Comparison of ENCODE assay signal across 18 cellular contexts in the genomic region with DNA sequence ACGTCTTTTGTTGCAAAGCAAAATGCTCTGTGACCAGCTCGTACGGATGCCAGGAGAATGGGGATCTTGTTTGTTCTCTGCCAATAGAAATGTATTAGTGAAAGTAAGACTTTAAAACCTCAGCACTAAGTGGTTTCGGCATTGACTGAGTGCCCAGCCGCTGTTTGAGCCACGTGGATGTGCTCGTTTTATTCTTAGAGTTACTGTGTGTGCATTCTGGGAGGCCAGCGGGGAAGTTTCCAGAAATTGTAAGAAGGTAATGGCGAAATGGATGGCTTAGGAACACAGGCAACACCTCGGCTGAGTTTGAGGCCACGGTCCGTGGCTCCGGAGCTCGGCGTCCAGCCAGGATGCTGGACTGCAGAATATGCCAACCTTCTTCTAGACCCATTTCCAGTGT.
DNase-seq lines count a peak whose midpoint lies in the region; TF ChIP-seq lines count a peak whose summit lies in the region.
"Had no signal": no experiment of that assay in that cellular context is flagged by ENCODE, and none has a peak within 500 bp of the region (broad histone marks: within the 10 kb centered on the region; RNA-seq: fewer than 3 reads in every experiment).

No MANE protein-coding gene starts in this region.

- H3K18ac ChIP-seq in mesendoderm (ENCODE audit: low read length): no peak overlapping the region

- H3K4me2 ChIP-seq in BLaER1 treated with 17β-estradiol and CSF1 and Interleukin-3, amounts not matched to agents 10 nM and 100 nM: peak overlapping the region; percentile 22 to 51 (median 38); a peak in 19 of 22 replicates
- H3K4me2 ChIP-seq in mesendoderm (ENCODE audit: low read length): no peak overlapping the region
- H3K4me2 ChIP-seq in osteoblast (ENCODE audit: insufficient read depth, low read length): no peak overlapping the region

- H4K8ac ChIP-seq in mesendoderm (ENCODE audit: low read depth, low read length): no peak overlapping the region

- no peak overlapping the region for H3K23ac ChIP-seq in mesendoderm (ENCODE audit: low read length)

- no peak overlapping the region for H2BK5ac ChIP-seq in mesendoderm (ENCODE audit: low read length)

- DNase-seq in RPMI8226 (peak; percentile 13), sigmoid colon (peak; percentile 19), mesendoderm (no peak), COLO668 (lab: John Stamatoyannopoulos, UW; ENCODE audit: unreplicated experiment) (no peak), T-helper 2 cell (no peak), osteoblast (ENCODE audit: insufficient read length, low spot score, missing footprints) (no peak)
- DNase-seq: 8988T; ACHN; BE2C; C1 segment of cervical spinal cord; Caco-2; Calu3; CD4-positive, alpha-beta memory T cell; CD4-positive, CD25-positive, alpha-beta regulatory T cell; CD8-positive, alpha-beta memory T cell; DMS79 treated with DMSO at 0.1 percent for 48 hours; GF-D8 had no signal

- H3K4ac ChIP-seq in mesendoderm (ENCODE audit: low read depth, low read length): no peak overlapping the region

- H2AFZ ChIP-seq in osteoblast (ENCODE audit: low read length): no peak overlapping the region

- TF ChIP-seq POLR2A in sigmoid colon (IDR thresholded peaks at IDR 0.05): no peak

- no peak overlapping the region for H3K9ac ChIP-seq in BLaER1 treated with 17β-estradiol and CSF1 and Interleukin-3, amounts not matched to agents 10 nM and 100 nM
- H3K9ac ChIP-seq in mesendoderm (ENCODE audit: low read length): no peak overlapping the region

- no peak overlapping the region for H3K4me3 ChIP-seq in BLaER1 treated with 17β-estradiol and CSF1 and Interleukin-3, amounts not matched to agents 10 nM and 100 nM
- H3K4me3 ChIP-seq in sigmoid colon (no peak overlapping the region), mesendoderm (ENCODE audit: low read length) (no peak overlapping the region), osteoblast (ENCODE audit: insufficient read depth, low read length) (no peak overlapping the region)

- no peak overlapping the region for H2BK120ac ChIP-seq in mesendoderm (ENCODE audit: low read depth, low read length)

- H2BK15ac ChIP-seq in mesendoderm (replicated peaks; ENCODE audit: low read depth): no peak overlapping the region

- 85 to 87% methylated on average over 15 of the region's 15 CpGs for WGBS in sigmoid colon, 2 donors
- WGBS in mesendoderm (ENCODE audit: extremely low coverage, insufficient coverage, low lambda C conversion rate): no CpG with 5 or more reads among the region's 15 CpGs

- H4K5ac ChIP-seq in mesendoderm (ENCODE audit: low read length): no peak overlapping the region

- no peaks in the 10 kb centered on the region for H3K79me1 ChIP-seq in mesendoderm (ENCODE audit: low read length)

- H3K56ac ChIP-seq in mesendoderm (ENCODE audit: low read length): no peak overlapping the region

- H3K27ac ChIP-seq in BLaER1 treated with 17β-estradiol and CSF1 and Interleukin-3, amounts not matched to agents 10 nM and 100 nM: no peak overlapping the region
- H3K27ac ChIP-seq in sigmoid colon (no peak overlapping the region), mesendoderm (ENCODE audit: low read depth, low read length) (no peak overlapping the region), osteoblast (ENCODE audit: low read depth, low read length) (no peak overlapping the region)

- H4K20me1 ChIP-seq in BLaER1 treated with 17β-estradiol and CSF1 and Interleukin-3, amounts not matched to agents 10 nM and 100 nM: no peaks in the 10 kb centered on the region
- H4K20me1 ChIP-seq in osteoblast (ENCODE audit: insufficient read depth, low read length): no peaks in the 10 kb centered on the region

- intact Hi-C loops in sigmoid colon (cut with DNase I): no loop called here

- TF ChIP-seq EP300 in sigmoid colon (IDR thresholded peaks at IDR 0.05): no peak

- H3K36me3 ChIP-seq in BLaER1 treated with 17β-estradiol and CSF1 and Interleukin-3, amounts not matched to agents 10 nM and 100 nM: no peaks in the 10 kb centered on the region
- H3K36me3 ChIP-seq in sigmoid colon (no peaks in the 10 kb centered on the region), mesendoderm (ENCODE audit: control insufficient read depth, insufficient read depth, low read length) (no peaks in the 10 kb centered on the region), osteoblast (ENCODE audit: insufficient read depth, low read length) (no peaks in the 10 kb centered on the region)
- H3K36me3 ChIP-seq: BE2C had no signal

- H3K79me2 ChIP-seq in mesendoderm (ENCODE audit: control insufficient read depth, insufficient read depth, low read length) (no peaks in the 10 kb centered on the region), osteoblast (ENCODE audit: insufficient read depth, low read length) (no peaks in the 10 kb centered on the region)

- no peak for TF ChIP-seq CTCF in sigmoid colon (IDR thresholded peaks at IDR 0.05)
- TF ChIP-seq CTCF in osteoblast (IDR thresholded peaks at IDR 0.05; ENCODE audit: extremely low read depth, low read depth, low read length): no peak

- H3K27me3 ChIP-seq in BLaER1 treated with 17β-estradiol and CSF1 and Interleukin-3, amounts not matched to agents 10 nM and 100 nM: no peaks in the 10 kb centered on the region
- H3K27me3 ChIP-seq in sigmoid colon: no peaks in the 10 kb centered on the region
- no peaks in the 10 kb centered on the region for H3K27me3 ChIP-seq in mesendoderm (ENCODE audit: insufficient read depth, low read length, poor library complexity)
- no peaks in the 10 kb centered on the region for H3K27me3 ChIP-seq in osteoblast (ENCODE audit: insufficient read depth, low read length)
- H3K27me3 ChIP-seq: BE2C had no signal

- no peak overlapping the region for H2AK5ac ChIP-seq in mesendoderm (ENCODE audit: low read length)

- H3K4me1 ChIP-seq in BLaER1 treated with 17β-estradiol and CSF1 and Interleukin-3, amounts not matched to agents 10 nM and 100 nM: peaks cover 5 to 18% (median 15%) of the 10 kb centered on the region in 10 experiments; a peak in 19 of 20 replicates
- H3K4me1 ChIP-seq in sigmoid colon (no peaks in the 10 kb centered on the region), mesendoderm (ENCODE audit: control insufficient read depth, low read depth, low read length) (no peaks in the 10 kb centered on the region), osteoblast (ENCODE audit: insufficient read depth, low read length) (no peaks in the 10 kb centered on the region)
- H3K4me1 ChIP-seq: BE2C, Caco-2 had no signal

- peaks cover 0 to 3% (median 0%) of the 10 kb centered on the region in 11 experiments; a peak in 1 of 22 replicates for H3K9me3 ChIP-seq in BLaER1 treated with 17β-estradiol and CSF1 and Interleukin-3, amounts not matched to agents 10 nM and 100 nM (replicated peaks in 1 of 11)
- H3K9me3 ChIP-seq in sigmoid colon (peaks cover 0 to 12% (median 0%) of the 10 kb centered on the region in 4 donors), osteoblast (ENCODE audit: low read depth, low read length) (peaks cover 5% of the 10 kb centered on the region)
- H3K9me3 ChIP-seq: BE2C had no signal

Comparison
In these comparisons a context has a peak if more than half of its experiments do, and no peak if none do; other contexts are left out.
1. H3K4me2 ChIP-seq: peak in BLaER1 treated with 17β-estradiol and CSF1 and Interleukin-3, amounts not matched to agents 10 nM and 100 nM (11 of 11); none in mesendoderm (single experiment) and osteoblast (single experiment).
2. DNase-seq: peak in RPMI8226 (single experiment) and sigmoid colon (single experiment); none in mesendoderm (single experiment), COLO668 (single experiment), T-helper 2 cell (0 of 5) and osteoblast (single experiment).